ENCODE assay signal across 9 cellular contexts in genomic region chr1:43269627-43270375, GRCh38. TPM values are rescaled to one million over a fixed set of nuclear protein-coding genes. Genes with fewer than 3 reads are reported as not detected.
DNase-seq lines count a peak whose midpoint lies in the region; ATAC-seq and TF ChIP-seq lines count a peak whose summit lies in the region.
"Had no signal": no experiment of that assay in that cellular context is flagged by ENCODE, and none has a peak within 500 bp of the region (broad histone marks: within the 10 kb centered on the region; RNA-seq: fewer than 3 reads in every experiment).

Gene TMEM125, plus strand, starts transcription at chr1:43269983. Its CDS starts 2,740 bp downstream, at chr1:43272723.

- H3K27me3 ChIP-seq in OCI-LY1 (ENCODE audit: insufficient read depth, low read length) (no peaks in the 10 kb centered on the region; the same call in 1 of the 2 replicates), esophagus squamous epithelium (peaks cover 0 to 21% (median 0%) of the 10 kb centered on the region in 4 donors), parathyroid adenoma (ENCODE audit: control insufficient read depth, insufficient read depth, low read length) (no peaks in the 10 kb centered on the region)

- H3K79me2 ChIP-seq in OCI-LY1 (ENCODE audit: insufficient read depth, low read length) (no peaks in the 10 kb centered on the region), parathyroid adenoma (no peaks in the 10 kb centered on the region)

- DNase-seq in GM03348 (ENCODE audit: low spot score) (peak; percentile 7), esophagus squamous epithelium (lab: John Stamatoyannopoulos, UW) (no peak), NCI-H2081 (lab: John Stamatoyannopoulos, UW) (no peak)
- no peak for DNase-seq in activated CD4-positive, CD25-positive, alpha-beta regulatory T cell treated with anti-CD3 and anti-CD28 coated beads, Interleukin-2, amount 50 U/mL, for 72 hours

- H3K27ac ChIP-seq in OCI-LY1 (ENCODE audit: low read depth, low read length, poor library complexity, severe bottlenecking) (no peak within 1 kb of the TSS), esophagus squamous epithelium (peak within 1 kb of the TSS; percentile 65 to 77 (median 74)), parathyroid adenoma (no peak within 1 kb of the TSS)

- H3F3A ChIP-seq in OCI-LY1 (ENCODE audit: insufficient read depth, low read length): no peaks in the 10 kb centered on the region

- intact Hi-C loops in esophagus squamous epithelium (cut with DNase I): no loop called here

- TF ChIP-seq POLR2A in esophagus squamous epithelium (IDR thresholded peaks at IDR 0.05): no peak

- no peak for ATAC-seq in GM21576 (IDR thresholded peaks at IDR 0.05; ENCODE audit: unreplicated experiment)
- ATAC-seq in GM18907 (IDR thresholded peaks at IDR 0.05; ENCODE audit: unreplicated experiment): no peak

- H3K36me3 ChIP-seq in OCI-LY1 (ENCODE audit: insufficient read depth, low read length): no peaks in the 10 kb centered on the region
- no peaks in the 10 kb centered on the region for H3K36me3 ChIP-seq in esophagus squamous epithelium
- H3K36me3 ChIP-seq in parathyroid adenoma (ENCODE audit: control insufficient read depth, insufficient read depth, low read length): no peaks in the 10 kb centered on the region

- H3K4me3 ChIP-seq in OCI-LY1 (ENCODE audit: low read depth, low read length, poor library complexity, severe bottlenecking): peak within 1 kb of the TSS; percentile 37
- H3K4me3 ChIP-seq in esophagus squamous epithelium: peak within 1 kb of the TSS in 3 of 4 donors; percentile 21 to 52 (median 30)
- peak within 1 kb of the TSS; percentile 61 for H3K4me3 ChIP-seq in parathyroid adenoma (ENCODE audit: low read depth, low read length)

- H3K9ac ChIP-seq in OCI-LY1 (ENCODE audit: low read length): no peak within 1 kb of the TSS
- H3K9ac ChIP-seq in parathyroid adenoma: no peak within 1 kb of the TSS

- H3K9me3 ChIP-seq in OCI-LY1 (ENCODE audit: low read length) (no peaks in the 10 kb centered on the region), esophagus squamous epithelium (no peaks in the 10 kb centered on the region), parathyroid adenoma (ENCODE audit: control insufficient read depth, low read length) (no peaks in the 10 kb centered on the region)

- no peak within 1 kb of the TSS for H2AFZ ChIP-seq in OCI-LY1 (ENCODE audit: low read length)
- peak within 1 kb of the TSS; percentile 64 for H2AFZ ChIP-seq in parathyroid adenoma

- no peak for TF ChIP-seq CTCF in OCI-LY1 (IDR thresholded peaks at IDR 0.05; ENCODE audit: low read length)
- TF ChIP-seq CTCF in esophagus squamous epithelium (IDR thresholded peaks at IDR 0.05): no peak
- TF ChIP-seq CTCF in parathyroid adenoma (IDR thresholded peaks at IDR 0.05): no peak

- H4K20me1 ChIP-seq in OCI-LY1 (ENCODE audit: insufficient read depth, low read length): no peaks in the 10 kb centered on the region

- H3K4me2 ChIP-seq in OCI-LY1 (ENCODE audit: low read length): peak within 1 kb of the TSS; percentile 51
- H3K4me2 ChIP-seq in parathyroid adenoma (ENCODE audit: low read length): peak within 1 kb of the TSS; percentile 64

- no peaks in the 10 kb centered on the region for H3K9me2 ChIP-seq in OCI-LY1 (ENCODE audit: low read depth, low read length)

- WGBS in esophagus squamous epithelium, 2 donors: 62 to 75% methylated on average over 5 to 7 of the region's 7 CpGs

- H3K4me1 ChIP-seq in OCI-LY1 (ENCODE audit: insufficient read depth, low read length, severe bottlenecking): peaks cover 3% of the 10 kb centered on the region
- peaks cover 7 to 39% (median 17%) of the 10 kb centered on the region in 3 donors for H3K4me1 ChIP-seq in esophagus squamous epithelium
- peaks cover 2% of the 10 kb centered on the region for H3K4me1 ChIP-seq in parathyroid adenoma

RNA-seq across cellular contexts. Expression of gene TMEM125, which starts in this region (rescaled TPM):
- 10 to 100 TPM in 2 of 4 donors, 1 to 10 TPM in 2; 4.2 to 15.5 (median 10.2) TPM for total RNA-seq in esophagus squamous epithelium
- total RNA-seq: activated CD8-positive, alpha-beta memory T cell treated with anti-CD3 and anti-CD28 coated beads for 36 hours had no signal

Comparison
In these comparisons a context has a peak if more than half of its experiments do, and no peak if none do; other contexts are left out.
1. H3K27ac ChIP-seq: peak in esophagus squamous epithelium (4 of 4); none in OCI-LY1 (single experiment) and parathyroid adenoma (single experiment).
2. Peak in every context shown above with its lines, with median percentiles within 50 percentile points of each other: H3K4me3 ChIP-seq.